Comparison of ENCODE assay signal across 24 cellular contexts in genomic region chr3:117651271-117651670, GRCh38.
"Had no signal": no experiment of that assay in that cellular context is flagged by ENCODE, and none has a peak within 500 bp of the region (broad histone marks: within the 10 kb centered on the region; RNA-seq: fewer than 3 reads in every experiment).

No MANE protein-coding gene starts in this region.

- DNase-seq: activated B cell treated with CpG ODN at 0.5 μM for 24 hours; activated CD4-positive, alpha-beta T cell treated with anti-CD3 and anti-CD28 coated beads for 1 hour; activated CD4-positive, alpha-beta T cell treated with anti-CD3 and anti-CD28 coated beads, Interleukin-2, amount 10 ng/mL, durations not matched to agents 24 days and 14 days; activated CD4-positive, alpha-beta T cell treated with anti-CD3 and anti-CD28 coated beads, Interleukin-2, amount 50 U/mL, for 48 hours; activated CD8-positive, alpha-beta memory T cell treated with anti-CD3 and anti-CD28 coated beads, Interleukin-2, amount 10 ng/mL, durations not matched to agents 7 days and 5 days; activated effector memory CD4-positive, alpha-beta T cell treated with anti-CD3 and anti-CD28 coated beads, Interleukin-2, amount 50 U/mL, for 16 hours; activated naive CD4-positive, alpha-beta T cell treated with Interleukin-2 at 50 U/mL for 16 hours; activated T-cell treated with anti-CD3 and anti-CD28 coated beads, Interleukin-2, amount 50 U/mL, for 4 hours; amygdala; Kasumi-1; NCI-H1048; NCI-H146; NCI-H187 treated with DMSO at 0.1 percent for 48 hours; NCI-H2081 treated with DMSO at 0.1 percent for 48 hours; NCI-H345; NCI-H510A; NCI-H526 treated with DMSO at 0.1 percent for 48 hours; NCI-H82; SIG-M5; T-helper 17 cell; T1000 had no signal

- H3K4me1 Mint-ChIP-seq: activated B cell treated with CpG ODN at 0.5 μM for 24 hours; activated CD4-positive, alpha-beta T cell treated with anti-CD3 and anti-CD28 coated beads, Interleukin-2, amount 10 ng/mL, durations not matched to agents 24 days and 14 days; activated CD8-positive, alpha-beta memory T cell treated with anti-CD3 and anti-CD28 coated beads, Interleukin-2, amount 10 ng/mL, durations not matched to agents 7 days and 5 days; central memory CD8-positive, alpha-beta T cell; T-helper 17 cell had no signal

- H3K36me3 Mint-ChIP-seq: activated CD8-positive, alpha-beta memory T cell treated with anti-CD3 and anti-CD28 coated beads, Interleukin-2, amount 10 ng/mL, durations not matched to agents 7 days and 5 days; activated naive CD8-positive, alpha-beta T cell; brain had no signal

- H3K4me3 Mint-ChIP-seq: activated B cell treated with CpG ODN at 0.5 μM for 24 hours; activated CD4-positive, alpha-beta T cell treated with anti-CD3 and anti-CD28 coated beads, Interleukin-2, amount 10 ng/mL, durations not matched to agents 24 days and 14 days; activated CD8-positive, alpha-beta memory T cell treated with anti-CD3 and anti-CD28 coated beads, Interleukin-2, amount 10 ng/mL, durations not matched to agents 7 days and 5 days; activated naive CD8-positive, alpha-beta T cell; activated T-cell treated with anti-CD3 and anti-CD28 coated beads, Interleukin-2, amount 50 U/mL, for 4 hours; brain; central memory CD8-positive, alpha-beta T cell; T-helper 17 cell had no signal

- H3K9me3 Mint-ChIP-seq: activated B cell treated with CpG ODN at 0.5 μM for 24 hours; activated CD4-positive, alpha-beta T cell treated with anti-CD3 and anti-CD28 coated beads, Interleukin-2, amount 10 ng/mL, durations not matched to agents 24 days and 14 days had no signal

- H3K27me3 Mint-ChIP-seq: activated B cell treated with CpG ODN at 0.5 μM for 24 hours; activated CD4-positive, alpha-beta T cell treated with anti-CD3 and anti-CD28 coated beads, Interleukin-2, amount 10 ng/mL, durations not matched to agents 24 days and 14 days; activated CD8-positive, alpha-beta memory T cell treated with anti-CD3 and anti-CD28 coated beads, Interleukin-2, amount 10 ng/mL, durations not matched to agents 7 days and 5 days; activated naive CD8-positive, alpha-beta T cell; brain; central memory CD8-positive, alpha-beta T cell; T-helper 17 cell had no signal

- ATAC-seq: activated CD8-positive, alpha-beta memory T cell treated with anti-CD3 and anti-CD28 coated beads, Interleukin-2, amount 10 ng/mL, durations not matched to agents 7 days and 5 days; activated T-cell treated with anti-CD3 and anti-CD28 coated beads, Interleukin-2, amount 50 U/mL, for 4 hours; T-helper 17 cell had no signal

- H3K27ac Mint-ChIP-seq: activated B cell treated with CpG ODN at 0.5 μM for 24 hours; activated CD4-positive, alpha-beta T cell treated with anti-CD3 and anti-CD28 coated beads, Interleukin-2, amount 10 ng/mL, durations not matched to agents 24 days and 14 days; activated CD8-positive, alpha-beta memory T cell treated with anti-CD3 and anti-CD28 coated beads, Interleukin-2, amount 10 ng/mL, durations not matched to agents 7 days and 5 days; activated naive CD8-positive, alpha-beta T cell; T-helper 17 cell had no signal
